Comparison of ENCODE assay signal across 1 cellular context in genomic region chr1:228494391-228494790, GRCh38.
TF ChIP-seq lines count a peak whose summit lies in the region.

No MANE protein-coding gene starts in this region.

TF ChIP-seq in HepG2, 621 proteins besides CTCF, POLR2A, EP300 and RAD21:
- TF ChIP-seq ZFP41 (CRISPR knock-in tag; IDR thresholded peaks at IDR 0.05; ENCODE audit: borderline replicate concordance) (no peak), POLR2AphosphoS2 (IDR thresholded peaks at IDR 0.05; ENCODE audit: low read depth, low read length) (no peak), ZNF563 (CRISPR knock-in tag; IDR thresholded peaks at IDR 0.05) (no peak), MYC (CRISPR knock-in tag; IDR thresholded peaks at IDR 0.05; ENCODE audit: borderline replicate concordance) (no peak), IKZF1 (IDR thresholded peaks at IDR 0.05) (no peak), ZNF484 (CRISPR knock-in tag; IDR thresholded peaks at IDR 0.05; ENCODE audit: borderline replicate concordance, low read depth) (no peak), SP4 (CRISPR knock-in tag; IDR thresholded peaks at IDR 0.05) (no peak), PITX1 (CRISPR knock-in tag; IDR thresholded peaks at IDR 0.05) (no peak), ZNF670 (CRISPR knock-in tag; IDR thresholded peaks at IDR 0.05; ENCODE audit: borderline replicate concordance) (no peak), FOXA1 (IDR thresholded peaks at IDR 0.05) (no peak), FOXA1 (CRISPR knock-in tag; IDR thresholded peaks at IDR 0.05) (no peak), KLF16 (CRISPR knock-in tag; IDR thresholded peaks at IDR 0.05) (no peak)
- TF ChIP-seq, protein P1, sequence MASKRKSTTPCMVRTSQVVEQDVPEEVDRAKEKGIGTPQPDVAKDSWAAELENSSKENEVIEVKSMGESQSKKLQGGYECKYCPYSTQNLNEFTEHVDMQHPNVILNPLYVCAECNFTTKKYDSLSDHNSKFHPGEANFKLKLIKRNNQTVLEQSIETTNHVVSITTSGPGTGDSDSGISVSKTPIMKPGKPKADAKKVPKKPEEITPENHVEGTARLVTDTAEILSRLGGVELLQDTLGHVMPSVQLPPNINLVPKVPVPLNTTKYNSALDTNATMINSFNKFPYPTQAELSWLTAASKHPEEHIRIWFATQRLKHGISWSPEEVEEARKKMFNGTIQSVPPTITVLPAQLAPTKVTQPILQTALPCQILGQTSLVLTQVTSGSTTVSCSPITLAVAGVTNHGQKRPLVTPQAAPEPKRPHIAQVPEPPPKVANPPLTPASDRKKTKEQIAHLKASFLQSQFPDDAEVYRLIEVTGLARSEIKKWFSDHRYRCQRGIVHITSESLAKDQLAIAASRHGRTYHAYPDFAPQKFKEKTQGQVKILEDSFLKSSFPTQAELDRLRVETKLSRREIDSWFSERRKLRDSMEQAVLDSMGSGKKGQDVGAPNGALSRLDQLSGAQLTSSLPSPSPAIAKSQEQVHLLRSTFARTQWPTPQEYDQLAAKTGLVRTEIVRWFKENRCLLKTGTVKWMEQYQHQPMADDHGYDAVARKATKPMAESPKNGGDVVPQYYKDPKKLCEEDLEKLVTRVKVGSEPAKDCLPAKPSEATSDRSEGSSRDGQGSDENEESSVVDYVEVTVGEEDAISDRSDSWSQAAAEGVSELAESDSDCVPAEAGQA (IDR thresholded peaks at IDR 0.05; ENCODE audit: low read depth) = no peak
- TF ChIP-seq, protein P1 (CRISPR knock-in tag; IDR thresholded peaks at IDR 0.05; ENCODE audit: borderline replicate concordance) = no peak
- TF ChIP-seq, protein P2, sequence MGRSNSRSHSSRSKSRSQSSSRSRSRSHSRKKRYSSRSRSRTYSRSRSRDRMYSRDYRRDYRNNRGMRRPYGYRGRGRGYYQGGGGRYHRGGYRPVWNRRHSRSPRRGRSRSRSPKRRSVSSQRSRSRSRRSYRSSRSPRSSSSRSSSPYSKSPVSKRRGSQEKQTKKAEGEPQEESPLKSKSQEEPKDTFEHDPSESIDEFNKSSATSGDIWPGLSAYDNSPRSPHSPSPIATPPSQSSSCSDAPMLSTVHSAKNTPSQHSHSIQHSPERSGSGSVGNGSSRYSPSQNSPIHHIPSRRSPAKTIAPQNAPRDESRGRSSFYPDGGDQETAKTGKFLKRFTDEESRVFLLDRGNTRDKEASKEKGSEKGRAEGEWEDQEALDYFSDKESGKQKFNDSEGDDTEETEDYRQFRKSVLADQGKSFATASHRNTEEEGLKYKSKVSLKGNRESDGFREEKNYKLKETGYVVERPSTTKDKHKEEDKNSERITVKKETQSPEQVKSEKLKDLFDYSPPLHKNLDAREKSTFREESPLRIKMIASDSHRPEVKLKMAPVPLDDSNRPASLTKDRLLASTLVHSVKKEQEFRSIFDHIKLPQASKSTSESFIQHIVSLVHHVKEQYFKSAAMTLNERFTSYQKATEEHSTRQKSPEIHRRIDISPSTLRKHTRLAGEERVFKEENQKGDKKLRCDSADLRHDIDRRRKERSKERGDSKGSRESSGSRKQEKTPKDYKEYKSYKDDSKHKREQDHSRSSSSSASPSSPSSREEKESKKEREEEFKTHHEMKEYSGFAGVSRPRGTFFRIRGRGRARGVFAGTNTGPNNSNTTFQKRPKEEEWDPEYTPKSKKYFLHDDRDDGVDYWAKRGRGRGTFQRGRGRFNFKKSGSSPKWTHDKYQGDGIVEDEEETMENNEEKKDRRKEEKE (IDR thresholded peaks at IDR 0.05) = no peak
- TF ChIP-seq, protein P3, sequence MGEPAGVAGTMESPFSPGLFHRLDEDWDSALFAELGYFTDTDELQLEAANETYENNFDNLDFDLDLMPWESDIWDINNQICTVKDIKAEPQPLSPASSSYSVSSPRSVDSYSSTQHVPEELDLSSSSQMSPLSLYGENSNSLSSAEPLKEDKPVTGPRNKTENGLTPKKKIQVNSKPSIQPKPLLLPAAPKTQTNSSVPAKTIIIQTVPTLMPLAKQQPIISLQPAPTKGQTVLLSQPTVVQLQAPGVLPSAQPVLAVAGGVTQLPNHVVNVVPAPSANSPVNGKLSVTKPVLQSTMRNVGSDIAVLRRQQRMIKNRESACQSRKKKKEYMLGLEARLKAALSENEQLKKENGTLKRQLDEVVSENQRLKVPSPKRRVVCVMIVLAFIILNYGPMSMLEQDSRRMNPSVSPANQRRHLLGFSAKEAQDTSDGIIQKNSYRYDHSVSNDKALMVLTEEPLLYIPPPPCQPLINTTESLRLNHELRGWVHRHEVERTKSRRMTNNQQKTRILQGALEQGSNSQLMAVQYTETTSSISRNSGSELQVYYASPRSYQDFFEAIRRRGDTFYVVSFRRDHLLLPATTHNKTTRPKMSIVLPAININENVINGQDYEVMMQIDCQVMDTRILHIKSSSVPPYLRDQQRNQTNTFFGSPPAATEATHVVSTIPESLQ (CRISPR knock-in tag; conservative IDR thresholded peaks at IDR 0.05) = no peak
TF ChIP-seq in HepG2: peak in this region for 0.
